Comparison of ENCODE assay signal across 1 cellular context in genomic region chr3:59803269-59803668, GRCh38.
TF ChIP-seq lines count a peak whose summit lies in the region.

No MANE protein-coding gene starts in this region.

TF ChIP-seq in WTC11, 78 proteins besides CTCF, POLR2A, EP300 and RAD21:
- no peak for TF ChIP-seq ARID4B (CRISPR knock-in tag; IDR thresholded peaks at IDR 0.05; ENCODE audit: borderline replicate concordance)
- no peak for TF ChIP-seq GRHL2 (CRISPR knock-in tag; IDR thresholded peaks at IDR 0.05; ENCODE audit: insufficient replicate concordance, severe bottlenecking)
- no peak for TF ChIP-seq TCF7 (CRISPR knock-in tag; IDR thresholded peaks at IDR 0.05; ENCODE audit: low read depth)
- no peak for TF ChIP-seq STAT6 (CRISPR knock-in tag; conservative IDR thresholded peaks at IDR 0.05; ENCODE audit: low read depth)
- TF ChIP-seq KAT7 (CRISPR knock-in tag; IDR thresholded peaks at IDR 0.05; ENCODE audit: borderline replicate concordance) = no peak
- no peak for TF ChIP-seq HMGXB4 (CRISPR knock-in tag; IDR thresholded peaks at IDR 0.05)
- TF ChIP-seq ZNF396 (CRISPR knock-in tag; IDR thresholded peaks at IDR 0.05; ENCODE audit: borderline replicate concordance) = no peak
- TF ChIP-seq FOXP4 (CRISPR knock-in tag; IDR thresholded peaks at IDR 0.05) = no peak
- no peak for TF ChIP-seq ZNF425 (CRISPR knock-in tag; conservative IDR thresholded peaks at IDR 0.05)
- no peak for TF ChIP-seq USF1 (CRISPR knock-in tag; IDR thresholded peaks at IDR 0.05)
- no peak for TF ChIP-seq USF2 (CRISPR knock-in tag; IDR thresholded peaks at IDR 0.05)
- TF ChIP-seq AFF4 (CRISPR knock-in tag; IDR thresholded peaks at IDR 0.05; ENCODE audit: borderline replicate concordance) = no peak
- TF ChIP-seq NR2C2 (CRISPR knock-in tag; IDR thresholded peaks at IDR 0.05) = no peak
- TF ChIP-seq ZNF423 (CRISPR knock-in tag; IDR thresholded peaks at IDR 0.05) = no peak
- no peak for TF ChIP-seq E2F5 (CRISPR knock-in tag; IDR thresholded peaks at IDR 0.05)
- no peak for TF ChIP-seq TEAD4 (CRISPR knock-in tag; IDR thresholded peaks at IDR 0.05)
